Comparison of ENCODE assay signal across 9 cellular contexts in genomic region chr10:103054621-103055020, GRCh38.
DNase-seq lines count a peak whose midpoint lies in the region; ATAC-seq and TF ChIP-seq lines count a peak whose summit lies in the region.
"Had no signal": no experiment of that assay in that cellular context is flagged by ENCODE, and none has a peak within 500 bp of the region (broad histone marks: within the 10 kb centered on the region; RNA-seq: fewer than 3 reads in every experiment).

No MANE protein-coding gene starts in this region.

- DNase-seq in T-helper 2 cell treated with Interferon-gamma antibody and Interleukin-4, amounts not matched to agents 5 μg/mL and 100 μg/mL, for 36 hours (ENCODE audit: low spot score): no peak
- DNase-seq in T-helper 2 cell (no peak), fibroblast of pulmonary artery (ENCODE audit: low read depth) (no peak), tibial nerve (ENCODE audit: low spot score in 2 of 2) (no peak)
- no peak for DNase-seq in activated CD4-positive, alpha-beta memory T cell treated with anti-CD3 and anti-CD28 coated beads for 36 hours
- DNase-seq in stimulated activated naive CD8-positive, alpha-beta T cell treated with anti-CD3 and anti-CD28 coated beads, Interleukin-15, Interleukin-2, amounts not matched to agents 100 U/mL and 50 U/mL, for 24 hours: no peak

- POLR2A ChIA-PET in activated CD4-positive, alpha-beta memory T cell treated with anti-CD3 and anti-CD28 coated beads for 36 hours (lab: Charles Lee): interaction anchor here (0.6 to 1.8 kb wide), 2 partner anchors 136 to 1232 kb away, joined by 3 to 10 read pairs; partner anchors contain the start of gene CNNM2

- no peak for TF ChIP-seq EP300 in tibial nerve (IDR thresholded peaks at IDR 0.05)

- intact Hi-C loops in activated CD4-positive, alpha-beta memory T cell treated with anti-CD3 and anti-CD28 coated beads for 36 hours (cut with micrococcal nuclease): loop anchor here (1.0 kb wide), 2 partner anchors 118 to 136 kb away; partner anchors contain the start of gene CNNM2

- TF ChIP-seq CTCF in fibroblast of pulmonary artery (IDR thresholded peaks at IDR 0.05; ENCODE audit: low read length, missing control alignments): no peak
- TF ChIP-seq CTCF in tibial nerve (IDR thresholded peaks at IDR 0.05): no peak

- H3K27ac Mint-ChIP-seq in T-helper 2 cell treated with Interferon-gamma antibody and Interleukin-4, amounts not matched to agents 5 μg/mL and 100 μg/mL, for 36 hours: peak overlapping the region; percentile 94
- H3K27ac Mint-ChIP-seq in activated CD4-positive, alpha-beta memory T cell treated with anti-CD3 and anti-CD28 coated beads for 36 hours: peak overlapping the region; percentile 84

- H3K4me3 ChIP-seq in fibroblast of pulmonary artery (replicated peaks; ENCODE audit: low read depth, low read length) (peak overlapping the region; percentile 46), tibial nerve (peak overlapping the region in 1 of 4 donors; percentile 3)

- no peaks in the 10 kb centered on the region for H3K27me3 ChIP-seq in tibial nerve
- H3K27me3 ChIP-seq: SJSA1 had no signal

- H3K27ac ChIP-seq in tibial nerve: peak overlapping the region in 2 of 4 donors; percentile 22 to 44
- H3K27ac ChIP-seq: SJSA1 had no signal

- WGBS in tibial nerve, 2 donors: 80 to 83% methylated on average over 3 of the region's 3 CpGs

- H3K4me1 ChIP-seq in tibial nerve: peaks cover 0 to 10% (median 0%) of the 10 kb centered on the region in 4 donors

- peaks cover 0 to 18% (median 0%) of the 10 kb centered on the region in 3 donors for H3K36me3 ChIP-seq in tibial nerve

- peaks cover 9% of the 10 kb centered on the region for H3K36me3 Mint-ChIP-seq in T-helper 2 cell treated with Interferon-gamma antibody and Interleukin-4, amounts not matched to agents 5 μg/mL and 100 μg/mL, for 36 hours (ENCODE audit: low read depth)
- H3K36me3 Mint-ChIP-seq in activated CD4-positive, alpha-beta memory T cell treated with anti-CD3 and anti-CD28 coated beads for 36 hours: no peaks in the 10 kb centered on the region

- peak; percentile 14 for ATAC-seq in stimulated activated naive CD8-positive, alpha-beta T cell treated with anti-CD3 and anti-CD28 coated beads, Interleukin-15, Interleukin-2, amounts not matched to agents 100 U/mL and 50 U/mL, for 24 hours
- ATAC-seq in GM19463 (IDR thresholded peaks at IDR 0.05; ENCODE audit: unreplicated experiment) (no peak), HG03280 (IDR thresholded peaks at IDR 0.05; ENCODE audit: unreplicated experiment) (no peak)

- TF ChIP-seq POLR2A in tibial nerve (IDR thresholded peaks at IDR 0.05): no peak

- H3K4me3 Mint-ChIP-seq in T-helper 2 cell treated with Interferon-gamma antibody and Interleukin-4, amounts not matched to agents 5 μg/mL and 100 μg/mL, for 36 hours: peak overlapping the region; percentile 86
- H3K4me3 Mint-ChIP-seq in activated CD4-positive, alpha-beta memory T cell treated with anti-CD3 and anti-CD28 coated beads for 36 hours: peak overlapping the region; percentile 75

- no peaks in the 10 kb centered on the region for H3K9me3 ChIP-seq in tibial nerve

- H3K9me3 Mint-ChIP-seq in T-helper 2 cell treated with Interferon-gamma antibody and Interleukin-4, amounts not matched to agents 5 μg/mL and 100 μg/mL, for 36 hours: no peaks in the 10 kb centered on the region
- no peaks in the 10 kb centered on the region for H3K9me3 Mint-ChIP-seq in activated CD4-positive, alpha-beta memory T cell treated with anti-CD3 and anti-CD28 coated beads for 36 hours

- peaks cover 25% of the 10 kb centered on the region for H3K4me1 Mint-ChIP-seq in T-helper 2 cell treated with Interferon-gamma antibody and Interleukin-4, amounts not matched to agents 5 μg/mL and 100 μg/mL, for 36 hours (ENCODE audit: low read depth)
- peaks cover 17% of the 10 kb centered on the region for H3K4me1 Mint-ChIP-seq in activated CD4-positive, alpha-beta memory T cell treated with anti-CD3 and anti-CD28 coated beads for 36 hours (ENCODE audit: low read depth)

- CTCF ChIA-PET in activated CD4-positive, alpha-beta memory T cell treated with anti-CD3 and anti-CD28 coated beads for 36 hours (lab: Charles Lee): interaction anchor here (0.7 to 3.3 kb wide), 5 partner anchors 10 to 223 kb away, joined by 3 to 35 read pairs (median 4); partner anchors contain the start of genes CNNM2 and INA

- H3K27me3 Mint-ChIP-seq in T-helper 2 cell treated with Interferon-gamma antibody and Interleukin-4, amounts not matched to agents 5 μg/mL and 100 μg/mL, for 36 hours (ENCODE audit: low read depth): no peaks in the 10 kb centered on the region
- no peaks in the 10 kb centered on the region for H3K27me3 Mint-ChIP-seq in activated CD4-positive, alpha-beta memory T cell treated with anti-CD3 and anti-CD28 coated beads for 36 hours
